In genomic region chr2:1967242-1968210, GRCh38 we compare ENCODE assay signal across 1 cellular context.
TF ChIP-seq lines count a peak whose summit lies in the region.

No MANE protein-coding gene starts in this region.

TF ChIP-seq in H1, 55 proteins besides CTCF, POLR2A, EP300 and RAD21:
- TF ChIP-seq BACH1 (IDR thresholded peaks at IDR 0.05; ENCODE audit: low read length) (no peak), SP1 (IDR thresholded peaks at IDR 0.05; ENCODE audit: low read depth, low read length) (no peak), POU5F1 (IDR thresholded peaks at IDR 0.05; ENCODE audit: low read depth, low read length) (no peak), SRF (IDR thresholded peaks at IDR 0.05; ENCODE audit: low read depth, low read length) (no peak), NRF1 (IDR thresholded peaks at IDR 0.05; ENCODE audit: low read depth, low read length) (no peak), ATF3 (IDR thresholded peaks at IDR 0.05; ENCODE audit: insufficient read depth, low read depth, low read length) (no peak), YY1 (IDR thresholded peaks at IDR 0.05; ENCODE audit: low read depth, low read length) (no peak), MAFK (IDR thresholded peaks at IDR 0.05; ENCODE audit: low read depth, low read length) (no peak), SIN3A (conservative IDR thresholded peaks at IDR 0.05 in 1 of 2, IDR thresholded peaks at IDR 0.05 in 1 of 2; ENCODE audit: low read depth in 1 of 2, low read length in 2 of 2) (no peak), HDAC6 (IDR thresholded peaks at IDR 0.05; ENCODE audit: low read depth, low read length) (no peak)
- TF ChIP-seq, protein P1, sequence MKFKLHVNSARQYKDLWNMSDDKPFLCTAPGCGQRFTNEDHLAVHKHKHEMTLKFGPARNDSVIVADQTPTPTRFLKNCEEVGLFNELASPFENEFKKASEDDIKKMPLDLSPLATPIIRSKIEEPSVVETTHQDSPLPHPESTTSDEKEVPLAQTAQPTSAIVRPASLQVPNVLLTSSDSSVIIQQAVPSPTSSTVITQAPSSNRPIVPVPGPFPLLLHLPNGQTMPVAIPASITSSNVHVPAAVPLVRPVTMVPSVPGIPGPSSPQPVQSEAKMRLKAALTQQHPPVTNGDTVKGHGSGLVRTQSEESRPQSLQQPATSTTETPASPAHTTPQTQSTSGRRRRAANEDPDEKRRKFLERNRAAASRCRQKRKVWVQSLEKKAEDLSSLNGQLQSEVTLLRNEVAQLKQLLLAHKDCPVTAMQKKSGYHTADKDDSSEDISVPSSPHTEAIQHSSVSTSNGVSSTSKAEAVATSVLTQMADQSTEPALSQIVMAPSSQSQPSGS (IDR thresholded peaks at IDR 0.05; ENCODE audit: low read length): no peak
- TF ChIP-seq, protein P2, sequence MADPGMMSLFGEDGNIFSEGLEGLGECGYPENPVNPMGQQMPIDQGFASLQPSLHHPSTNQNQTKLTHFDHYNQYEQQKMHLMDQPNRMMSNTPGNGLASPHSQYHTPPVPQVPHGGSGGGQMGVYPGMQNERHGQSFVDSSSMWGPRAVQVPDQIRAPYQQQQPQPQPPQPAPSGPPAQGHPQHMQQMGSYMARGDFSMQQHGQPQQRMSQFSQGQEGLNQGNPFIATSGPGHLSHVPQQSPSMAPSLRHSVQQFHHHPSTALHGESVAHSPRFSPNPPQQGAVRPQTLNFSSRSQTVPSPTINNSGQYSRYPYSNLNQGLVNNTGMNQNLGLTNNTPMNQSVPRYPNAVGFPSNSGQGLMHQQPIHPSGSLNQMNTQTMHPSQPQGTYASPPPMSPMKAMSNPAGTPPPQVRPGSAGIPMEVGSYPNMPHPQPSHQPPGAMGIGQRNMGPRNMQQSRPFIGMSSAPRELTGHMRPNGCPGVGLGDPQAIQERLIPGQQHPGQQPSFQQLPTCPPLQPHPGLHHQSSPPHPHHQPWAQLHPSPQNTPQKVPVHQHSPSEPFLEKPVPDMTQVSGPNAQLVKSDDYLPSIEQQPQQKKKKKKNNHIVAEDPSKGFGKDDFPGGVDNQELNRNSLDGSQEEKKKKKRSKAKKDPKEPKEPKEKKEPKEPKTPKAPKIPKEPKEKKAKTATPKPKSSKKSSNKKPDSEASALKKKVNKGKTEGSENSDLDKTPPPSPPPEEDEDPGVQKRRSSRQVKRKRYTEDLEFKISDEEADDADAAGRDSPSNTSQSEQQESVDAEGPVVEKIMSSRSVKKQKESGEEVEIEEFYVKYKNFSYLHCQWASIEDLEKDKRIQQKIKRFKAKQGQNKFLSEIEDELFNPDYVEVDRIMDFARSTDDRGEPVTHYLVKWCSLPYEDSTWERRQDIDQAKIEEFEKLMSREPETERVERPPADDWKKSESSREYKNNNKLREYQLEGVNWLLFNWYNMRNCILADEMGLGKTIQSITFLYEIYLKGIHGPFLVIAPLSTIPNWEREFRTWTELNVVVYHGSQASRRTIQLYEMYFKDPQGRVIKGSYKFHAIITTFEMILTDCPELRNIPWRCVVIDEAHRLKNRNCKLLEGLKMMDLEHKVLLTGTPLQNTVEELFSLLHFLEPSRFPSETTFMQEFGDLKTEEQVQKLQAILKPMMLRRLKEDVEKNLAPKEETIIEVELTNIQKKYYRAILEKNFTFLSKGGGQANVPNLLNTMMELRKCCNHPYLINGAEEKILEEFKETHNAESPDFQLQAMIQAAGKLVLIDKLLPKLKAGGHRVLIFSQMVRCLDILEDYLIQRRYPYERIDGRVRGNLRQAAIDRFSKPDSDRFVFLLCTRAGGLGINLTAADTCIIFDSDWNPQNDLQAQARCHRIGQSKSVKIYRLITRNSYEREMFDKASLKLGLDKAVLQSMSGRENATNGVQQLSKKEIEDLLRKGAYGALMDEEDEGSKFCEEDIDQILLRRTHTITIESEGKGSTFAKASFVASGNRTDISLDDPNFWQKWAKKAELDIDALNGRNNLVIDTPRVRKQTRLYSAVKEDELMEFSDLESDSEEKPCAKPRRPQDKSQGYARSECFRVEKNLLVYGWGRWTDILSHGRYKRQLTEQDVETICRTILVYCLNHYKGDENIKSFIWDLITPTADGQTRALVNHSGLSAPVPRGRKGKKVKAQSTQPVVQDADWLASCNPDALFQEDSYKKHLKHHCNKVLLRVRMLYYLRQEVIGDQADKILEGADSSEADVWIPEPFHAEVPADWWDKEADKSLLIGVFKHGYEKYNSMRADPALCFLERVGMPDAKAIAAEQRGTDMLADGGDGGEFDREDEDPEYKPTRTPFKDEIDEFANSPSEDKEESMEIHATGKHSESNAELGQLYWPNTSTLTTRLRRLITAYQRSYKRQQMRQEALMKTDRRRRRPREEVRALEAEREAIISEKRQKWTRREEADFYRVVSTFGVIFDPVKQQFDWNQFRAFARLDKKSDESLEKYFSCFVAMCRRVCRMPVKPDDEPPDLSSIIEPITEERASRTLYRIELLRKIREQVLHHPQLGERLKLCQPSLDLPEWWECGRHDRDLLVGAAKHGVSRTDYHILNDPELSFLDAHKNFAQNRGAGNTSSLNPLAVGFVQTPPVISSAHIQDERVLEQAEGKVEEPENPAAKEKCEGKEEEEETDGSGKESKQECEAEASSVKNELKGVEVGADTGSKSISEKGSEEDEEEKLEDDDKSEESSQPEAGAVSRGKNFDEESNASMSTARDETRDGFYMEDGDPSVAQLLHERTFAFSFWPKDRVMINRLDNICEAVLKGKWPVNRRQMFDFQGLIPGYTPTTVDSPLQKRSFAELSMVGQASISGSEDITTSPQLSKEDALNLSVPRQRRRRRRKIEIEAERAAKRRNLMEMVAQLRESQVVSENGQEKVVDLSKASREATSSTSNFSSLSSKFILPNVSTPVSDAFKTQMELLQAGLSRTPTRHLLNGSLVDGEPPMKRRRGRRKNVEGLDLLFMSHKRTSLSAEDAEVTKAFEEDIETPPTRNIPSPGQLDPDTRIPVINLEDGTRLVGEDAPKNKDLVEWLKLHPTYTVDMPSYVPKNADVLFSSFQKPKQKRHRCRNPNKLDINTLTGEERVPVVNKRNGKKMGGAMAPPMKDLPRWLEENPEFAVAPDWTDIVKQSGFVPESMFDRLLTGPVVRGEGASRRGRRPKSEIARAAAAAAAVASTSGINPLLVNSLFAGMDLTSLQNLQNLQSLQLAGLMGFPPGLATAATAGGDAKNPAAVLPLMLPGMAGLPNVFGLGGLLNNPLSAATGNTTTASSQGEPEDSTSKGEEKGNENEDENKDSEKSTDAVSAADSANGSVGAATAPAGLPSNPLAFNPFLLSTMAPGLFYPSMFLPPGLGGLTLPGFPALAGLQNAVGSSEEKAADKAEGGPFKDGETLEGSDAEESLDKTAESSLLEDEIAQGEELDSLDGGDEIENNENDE (IDR thresholded peaks at IDR 0.05; ENCODE audit: insufficient replicate concordance, low read length): no peak
